Comparison of ENCODE assay signal across 7 cellular contexts in genomic region chr11:100711984-100712383, GRCh38. TPM values are rescaled to one million over a fixed set of nuclear protein-coding genes. Genes with fewer than 3 reads are reported as not detected.
"Had no signal": no experiment of that assay in that cellular context is flagged by ENCODE, and none has a peak within 500 bp of the region (broad histone marks: within the 10 kb centered on the region; RNA-seq: fewer than 3 reads in every experiment).

No MANE protein-coding gene starts in this region.

- ATAC-seq: GM12878 had no signal

- DNase-seq: GDM1, GF-D8 had no signal

- H3K4me3 ChIP-seq: GM12878 had no signal

- FAIRE-seq: G401.6, GM12878, GM12891, GM18507 had no signal

RNA-seq across cellular contexts. Expression of gene ARHGAP42, which starts 24.9 kb away (rescaled TPM):
- total RNA-seq: G401 had no signal
